Comparison of ENCODE assay signal across 25 cellular contexts in the genomic region with DNA sequence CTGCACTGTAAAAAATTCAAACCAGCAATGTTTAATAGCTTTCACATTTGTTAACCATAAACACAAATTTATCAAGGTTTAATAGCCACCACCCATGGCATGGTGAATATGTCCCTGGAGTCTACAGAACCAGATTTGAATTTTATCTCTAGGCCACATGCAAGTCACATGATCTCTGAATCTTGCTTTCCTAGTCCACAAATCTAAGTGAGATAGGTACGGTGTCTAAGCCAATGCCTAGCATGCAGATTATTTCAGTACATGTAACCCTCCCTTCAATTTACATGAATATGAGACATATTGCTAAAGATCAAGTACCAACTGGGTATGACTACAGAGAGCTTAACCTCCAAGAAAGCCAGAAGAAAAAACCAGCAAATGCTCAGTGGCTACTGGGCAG. TPM values are rescaled to one million over a fixed set of nuclear protein-coding genes. Genes with fewer than 3 reads are reported as not detected.
A peak's percentile ranks its signal among the peaks of the same experiment; 100 is the strongest.
DNase-seq lines count a peak whose midpoint lies in the region; ATAC-seq, FAIRE-seq and TF ChIP-seq lines count a peak whose summit lies in the region.
"Had no signal": no experiment of that assay in that cellular context is flagged by ENCODE, and none has a peak within 500 bp of the region (broad histone marks: within the 10 kb centered on the region; RNA-seq: fewer than 3 reads in every experiment).

No MANE protein-coding gene starts in this region.

- H3K9me1 ChIP-seq in K562 (ENCODE audit: control insufficient read depth, insufficient read depth, low read length): no peaks in the 10 kb centered on the region

- FAIRE-seq in GM12892 (lab: Jason Lieb, UNC) (no peak), K562 (lab: Jason Lieb, UNC) (no peak)
- FAIRE-seq: A549, GM18507 had no signal

- H3K27ac Mint-ChIP-seq in natural killer cell: peak overlapping the region; percentile 67 to 72
- H3K27ac Mint-ChIP-seq in natural killer cell treated with Interleukin-12 subunit alpha and Interleukin-12 subunit beta and Interleukin-15 and Interleukin-18, amount 100 ng/mL, for 72 hours: no peak overlapping the region
- peak overlapping the region in 1 of 9 donors; percentile 12 for H3K27ac Mint-ChIP-seq in naive thymus-derived CD4-positive, alpha-beta T cell
- H3K27ac Mint-ChIP-seq: GM23338, H9 had no signal

- H3K4me1 ChIP-seq in K562 (replicated peaks in 1 of 2; ENCODE audit: control insufficient read depth in 2 of 2, insufficient read depth in 2 of 2, low read length in 2 of 2): no peaks in the 10 kb centered on the region
- peaks cover 22 to 25% of the 10 kb centered on the region in 2 donors for H3K4me1 ChIP-seq in thyroid gland
- H3K4me1 ChIP-seq in naive thymus-derived CD4-positive, alpha-beta T cell (ENCODE audit: control insufficient read depth in 2 of 2, insufficient read depth in 2 of 2, low read length in 2 of 2): peaks cover 0 to 3% of the 10 kb centered on the region in 2 donors
- H3K4me1 ChIP-seq: A549; BLaER1 treated with 17β-estradiol and CSF1 and Interleukin-3, amounts not matched to agents 10 nM and 100 nM had no signal

- H3K36me3 ChIP-seq in K562 (ENCODE audit: control insufficient read depth, insufficient read depth, low read length) (peaks cover 72% of the 10 kb centered on the region), thyroid gland (peaks cover 28 to 32% of the 10 kb centered on the region in 2 donors)
- H3K36me3 ChIP-seq in naive thymus-derived CD4-positive, alpha-beta T cell (ENCODE audit: control insufficient read depth in 2 of 3, insufficient read depth in 3 of 3, low read length in 3 of 3): peaks cover 13 to 67% (median 24%) of the 10 kb centered on the region in 3 experiments

- H3K27me3 ChIP-seq in K562 (ENCODE audit: control insufficient read depth in 2 of 2, insufficient read depth in 2 of 2, low read length in 2 of 2): no peaks in the 10 kb centered on the region
- no peaks in the 10 kb centered on the region for H3K27me3 ChIP-seq in thyroid gland
- H3K27me3 ChIP-seq in naive thymus-derived CD4-positive, alpha-beta T cell (ENCODE audit: control insufficient read depth in 2 of 2, insufficient read depth in 2 of 2, low read length in 2 of 2): no peaks in the 10 kb centered on the region
- H3K27me3 ChIP-seq: BLaER1 treated with 17β-estradiol and CSF1 and Interleukin-3, amounts not matched to agents 10 nM and 100 nM; Peyer's patch had no signal

- no peak for TF ChIP-seq CTCF in natural killer cell (IDR thresholded peaks at IDR 0.05)
- TF ChIP-seq CTCF in K562 (IDR thresholded peaks at IDR 0.05 in 2 of 3, conservative IDR thresholded peaks at IDR 0.05 in 1 of 3; ENCODE audit: insufficient read depth in 2 of 3, low read depth in 1 of 3, low read length in 3 of 3): no peak
- TF ChIP-seq CTCF in thyroid gland (IDR thresholded peaks at IDR 0.05): no peak

- no peaks in the 10 kb centered on the region for H3K9me3 ChIP-seq in K562 (replicated peaks; ENCODE audit: control insufficient read depth, insufficient read depth, low read depth, low read length)
- no peaks in the 10 kb centered on the region for H3K9me3 ChIP-seq in thyroid gland
- H3K9me3 ChIP-seq in naive thymus-derived CD4-positive, alpha-beta T cell (ENCODE audit: control insufficient read depth in 2 of 3, low read length in 3 of 3): no peaks in the 10 kb centered on the region
- H3K9me3 ChIP-seq: Peyer's patch had no signal

- no peak overlapping the region for H3K4me3 ChIP-seq in K562
- H3K4me3 ChIP-seq in thyroid gland (replicated peaks in 1 of 3): no peak overlapping the region
- no peak overlapping the region for H3K4me3 ChIP-seq in naive thymus-derived CD4-positive, alpha-beta T cell (ENCODE audit: low read length)
- H3K4me3 ChIP-seq: A549; BLaER1 treated with 17β-estradiol and CSF1 and Interleukin-3, amounts not matched to agents 10 nM and 100 nM; GM23338; Peyer's patch had no signal

- no peak overlapping the region for H3K9ac ChIP-seq in K562 (ENCODE audit: insufficient read depth in 1 of 2, low read depth in 2 of 2, low read length in 2 of 2)
- H3K9ac ChIP-seq: BLaER1 treated with 17β-estradiol and CSF1 and Interleukin-3, amounts not matched to agents 10 nM and 100 nM; KMS-11 had no signal

- WGBS in K562 (ENCODE audit: insufficient coverage, low coverage, missing lambda C conversion rate): 79% methylated on average over 1 of the region's 1 CpG
- WGBS in thyroid gland, 2 donors: 100% methylated on average over 1 of the region's 1 CpG

- no peaks in the 10 kb centered on the region for H3K27me3 Mint-ChIP-seq in natural killer cell (ENCODE audit: low read depth in 2 of 2)
- no peaks in the 10 kb centered on the region for H3K27me3 Mint-ChIP-seq in natural killer cell treated with Interleukin-12 subunit alpha and Interleukin-12 subunit beta and Interleukin-15 and Interleukin-18, amount 100 ng/mL, for 72 hours
- no peaks in the 10 kb centered on the region for H3K27me3 Mint-ChIP-seq in naive thymus-derived CD4-positive, alpha-beta T cell
- H3K27me3 Mint-ChIP-seq: CD8-positive, alpha-beta memory T cell had no signal

- no peak overlapping the region for H3K4me2 ChIP-seq in K562 (ENCODE audit: insufficient read depth, low read length)
- H3K4me2 ChIP-seq: A549; BLaER1 treated with 17β-estradiol and CSF1 and Interleukin-3, amounts not matched to agents 10 nM and 100 nM; GM23338; KMS-11 had no signal

- TF ChIP-seq POLR2A in GM12892 (IDR thresholded peaks at IDR 0.05; ENCODE audit: low read depth, low read length) (0 out of 2 replicates have a peak, but pooled peaks have one; percentile 17), K562 (conservative IDR thresholded peaks at IDR 0.05) (no peak; the same call in none of the 2 replicates), thyroid gland (IDR thresholded peaks at IDR 0.05) (no peak)

- ATAC-seq in natural killer cell (no peak), K562 (peak; percentile 5; the same call in 1 of the 3 replicates)
- no peak for ATAC-seq in natural killer cell treated with Interleukin-12 subunit alpha and Interleukin-12 subunit beta and Interleukin-15 and Interleukin-18, amount 100 ng/mL, for 72 hours
- ATAC-seq in naive thymus-derived CD4-positive, alpha-beta T cell: no peak
- ATAC-seq: A549, GM23338 had no signal

- in situ Hi-C loops in K562 (cut with MboI): no loop called here

- TF ChIP-seq RAD21 in K562 (CRISPR knock-in tag; conservative IDR thresholded peaks at IDR 0.05 in 1 of 2, IDR thresholded peaks at IDR 0.05 in 1 of 2): no peak

- BruUV-seq in K562 (replicated peaks; lab: Mats Ljungman, UMichigan): no TSS peak

- no peak overlapping the region for H3K4me3 Mint-ChIP-seq in natural killer cell
- no peak overlapping the region for H3K4me3 Mint-ChIP-seq in natural killer cell treated with Interleukin-12 subunit alpha and Interleukin-12 subunit beta and Interleukin-15 and Interleukin-18, amount 100 ng/mL, for 72 hours
- no peak overlapping the region for H3K4me3 Mint-ChIP-seq in naive thymus-derived CD4-positive, alpha-beta T cell
- H3K4me3 Mint-ChIP-seq: CD8-positive, alpha-beta memory T cell; GM23338; H9 had no signal

- no peaks in the 10 kb centered on the region for H4K20me1 ChIP-seq in K562 (replicated peaks; ENCODE audit: control insufficient read depth, insufficient read depth, low read length)

- no peak overlapping the region for H2AFZ ChIP-seq in K562 (ENCODE audit: low read depth, low read length)
- H2AFZ ChIP-seq: GM23338 had no signal

- CTCF ChIA-PET in K562 (lab: Yijun Ruan, JAX; ENCODE audit: low intra/inter-chr PET ratio): no interaction called here
- CTCF ChIA-PET in naive thymus-derived CD4-positive, alpha-beta T cell (lab: Charles Lee): no interaction called here

- intact Hi-C loops in natural killer cell (cut with micrococcal nuclease): no loop called here
- intact Hi-C loops in K562 (cut with micrococcal nuclease): no loop called here
- intact Hi-C loops in thyroid gland (cut with DNase I): no loop called here
- intact Hi-C loops in naive thymus-derived CD4-positive, alpha-beta T cell (cut with micrococcal nuclease): no loop called here

- peaks cover 15% of the 10 kb centered on the region for H3K36me3 Mint-ChIP-seq in natural killer cell
- peaks cover 55% of the 10 kb centered on the region for H3K36me3 Mint-ChIP-seq in natural killer cell treated with Interleukin-12 subunit alpha and Interleukin-12 subunit beta and Interleukin-15 and Interleukin-18, amount 100 ng/mL, for 72 hours
- peaks cover 3 to 68% (median 54%) of the 10 kb centered on the region in 5 donors for H3K36me3 Mint-ChIP-seq in naive thymus-derived CD4-positive, alpha-beta T cell

- no peaks in the 10 kb centered on the region for H3K9me3 Mint-ChIP-seq in natural killer cell
- no peaks in the 10 kb centered on the region for H3K9me3 Mint-ChIP-seq in natural killer cell treated with Interleukin-12 subunit alpha and Interleukin-12 subunit beta and Interleukin-15 and Interleukin-18, amount 100 ng/mL, for 72 hours
- no peaks in the 10 kb centered on the region for H3K9me3 Mint-ChIP-seq in naive thymus-derived CD4-positive, alpha-beta T cell
- H3K9me3 Mint-ChIP-seq: CD8-positive, alpha-beta memory T cell; GM23338; H9 had no signal

- H3K27ac ChIP-seq in K562 (ENCODE audit: extremely low read depth, low read depth, low read length) (no peak overlapping the region), thyroid gland (peak overlapping the region in 2 of 3 donors; percentile 18 to 32)
- no peak overlapping the region for H3K27ac ChIP-seq in naive thymus-derived CD4-positive, alpha-beta T cell (ENCODE audit: low read depth, low read length)
- H3K27ac ChIP-seq: A549; BLaER1 treated with 17β-estradiol and CSF1 and Interleukin-3, amounts not matched to agents 10 nM and 100 nM; KMS-11; Peyer's patch had no signal

- peaks cover 15 to 24% of the 10 kb centered on the region in 2 donors for H3K4me1 Mint-ChIP-seq in natural killer cell
- peaks cover 8 to 18% of the 10 kb centered on the region in 2 donors for H3K4me1 Mint-ChIP-seq in natural killer cell treated with Interleukin-12 subunit alpha and Interleukin-12 subunit beta and Interleukin-15 and Interleukin-18, amount 100 ng/mL, for 72 hours (ENCODE audit: low read depth in 2 of 2)
- H3K4me1 Mint-ChIP-seq in naive thymus-derived CD4-positive, alpha-beta T cell: peaks cover 10 to 59% (median 49%) of the 10 kb centered on the region in 7 donors
- H3K4me1 Mint-ChIP-seq: GM23338, H9 had no signal

- POLR2A ChIA-PET in K562 (lab: Yijun Ruan, JAX): interaction anchor here (0.7 to 1.2 kb wide), 4 partner anchors 12 to 655 kb away, joined by 3 to 5 read pairs (median 4); no protein-coding TSS in a partner anchor
- POLR2A ChIA-PET in naive thymus-derived CD4-positive, alpha-beta T cell (lab: Charles Lee): interaction anchor here (1.4 kb wide), 1 partner anchor 10 kb away, joined by 4 read pairs; a partner anchor contains a TSS

- TF ChIP-seq EP300 in K562 (IDR thresholded peaks at IDR 0.05; ENCODE audit: low read length): no peak

- DNase-seq in natural killer cell (no peak), GM12892 (ENCODE audit: insufficient read length) (no peak), K562 (ENCODE audit: extremely low read depth in 1 of 4, low spot score in 3 of 4) (no peak), thyroid gland (no peak)
- DNase-seq in natural killer cell treated with Interleukin-12 subunit alpha and Interleukin-12 subunit beta and Interleukin-15 and Interleukin-18, amount 100 ng/mL, for 72 hours (ENCODE audit: low spot score): no peak
- DNase-seq in stimulated activated CD4-positive, alpha-beta T cell treated with anti-CD3 and anti-CD28 coated beads, Interleukin-2, amount 100 ng/mL, for 24 hours: no peak
- DNase-seq in naive thymus-derived CD4-positive, alpha-beta T cell: no peak
- DNase-seq: AML-193; CD8-positive, alpha-beta memory T cell; DMS79 treated with DMSO at 0.1 percent for 48 hours; H9; NCI-H1048; NCI-H1417; NCI-H1694; NCI-H2029 treated with DMSO at 0.1 percent for 48 hours; NCI-H446 treated with DMSO at 0.1 percent for 48 hours; NCI-H526; NK-92 treated with Interleukin-12 subunit alpha and Interleukin-12 subunit beta, amount 100 ng/mL, for 24 hours; Peyer's patch; SHP77 treated with DMSO at 0.1 percent for 48 hours had no signal

- peaks cover 30% of the 10 kb centered on the region; the same call in 2 of the 3 replicates for H3K79me2 ChIP-seq in K562 (ENCODE audit: control insufficient read depth, insufficient read depth, low read length)

RNA-seq across cellular contexts. Expression of a gene that starts 10.0 kb away (rescaled TPM):
- 10 to 100 TPM; 50.4 to 63.9 (median 58.2) TPM for total RNA-seq in natural killer cell
- 10 to 100 TPM; 32.9 to 63.1 TPM for total RNA-seq in natural killer cell treated with Interleukin-12 subunit alpha and Interleukin-12 subunit beta and Interleukin-15 and Interleukin-18, amount 100 ng/mL, for 72 hours
- 17.1 TPM for polyA plus RNA-seq in GM12892 (2012; ENCODE audit: missing spikeins)
- 27.7 and 57.5 TPM in 2 replicates for total RNA-seq in K562 (2011; cell fraction: chromatin; rRNA removed; ENCODE audit: low replicate concordance)
- total RNA-seq in K562 (2011; cell fraction: nucleolus; rRNA removed): 17.0 and 21.7 TPM in 2 replicates
- 38.3 and 54.1 TPM in 2 replicates for total RNA-seq in K562 (2011; cell fraction: nucleoplasm; rRNA removed)
- total RNA-seq in K562 (2014; rRNA removed): 32.4 and 36.9 TPM in 2 replicates
- 67.4 and 76.1 TPM in 2 replicates for total RNA-seq in K562 (2014; rRNA removed; fragmentation: Illumina TruSeq; extraction: Trizol)
- 59.4 and 64.1 TPM in 2 replicates for total RNA-seq in K562 (2015; rRNA removed; fragmentation: Illumina TruSeq; extraction: Trizol)
- 69.8 and 72.8 TPM in 2 replicates for total RNA-seq in K562 (2021)
- 51.8 and 54.1 TPM in 2 replicates for polyA plus RNA-seq in K562 (2011; rRNA removed)
- 8.4 and 26.9 TPM in 2 replicates for polyA plus RNA-seq in K562 (2011; cell fraction: cytosol; rRNA removed)
- polyA plus RNA-seq in K562 (2011; cell fraction: nucleus; rRNA removed): 43.7 and 72.4 TPM in 2 replicates
- 36.9 and 43.6 TPM in 2 replicates for polyA plus RNA-seq in K562 (2012)
- 43.7 and 52.3 TPM in 2 replicates for polyA plus RNA-seq in K562 (2014; fragmentation: Illumina TruSeq; extraction: Trizol)
- polyA plus RNA-seq in K562 (2014; fragmentation: Nextera tagmentation; extraction: Ambion mirVana): 10 to 100 TPM; 51.6 to 72.2 TPM
- 33.7 and 35.7 TPM in 2 replicates for polyA plus RNA-seq in K562 (2014; rRNA removed)
- 77.5 and 93.1 TPM in 2 replicates for polyA minus RNA-seq in K562 (2011; rRNA and poly(A)+ RNA removed)
- 20.0 and 25.0 TPM in 2 replicates for polyA minus RNA-seq in K562 (2011; cell fraction: cytosol; rRNA and poly(A)+ RNA removed)
- polyA minus RNA-seq in K562 (2011; cell fraction: nucleus; rRNA and poly(A)+ RNA removed): 35.1 and 73.0 TPM in 2 replicates
- 10 to 100 TPM; 54.9 to 76.2 (median 58.1) TPM for total RNA-seq in thyroid gland
- total RNA-seq in naive thymus-derived CD4-positive, alpha-beta T cell: 10 to 100 TPM; 55.6 to 98.1 (median 80.8) TPM
- polyA plus RNA-seq in naive thymus-derived CD4-positive, alpha-beta T cell: 10 to 100 TPM; 67.6 to 80.5 TPM

RNA-seq across cellular contexts. Expression of a gene that starts 43.0 kb away (rescaled TPM):
- total RNA-seq in natural killer cell (1 to 10 TPM; 1.2 to 1.7 (median 1.2) TPM), K562 (2014; rRNA removed) (0.73 and 1.6 TPM in 2 replicates), K562 (2014; rRNA removed; fragmentation: Illumina TruSeq; extraction: Trizol) (2.1 and 2.4 TPM in 2 replicates), K562 (2015; rRNA removed; fragmentation: Illumina TruSeq; extraction: Trizol) (1.3 and 1.4 TPM in 2 replicates), K562 (2021) (1.2 and 2.0 TPM in 2 replicates), thyroid gland (10 to 100 TPM in 1 of 4 donors, 1 to 10 TPM in 3; 5.3 to 14.2 (median 9.1) TPM)
- total RNA-seq in natural killer cell treated with Interleukin-12 subunit alpha and Interleukin-12 subunit beta and Interleukin-15 and Interleukin-18, amount 100 ng/mL, for 72 hours: 1 to 10 TPM in 1 of 2 donors, under 1 TPM in 1; 0.52 to 1.3 TPM
- polyA plus RNA-seq in GM12892 (2012; ENCODE audit: missing spikeins): 0.47 TPM
- total RNA-seq in K562 (2011; cell fraction: chromatin; rRNA removed; ENCODE audit: low replicate concordance): 1.9 and 3.1 TPM in 2 replicates
- total RNA-seq in K562 (2011; cell fraction: nucleolus; rRNA removed): 2.2 and 3.2 TPM in 2 replicates
- 2.9 and 4.5 TPM in 2 replicates for total RNA-seq in K562 (2011; cell fraction: nucleoplasm; rRNA removed)
- polyA plus RNA-seq in K562 (2011; rRNA removed) (1.6 and 1.9 TPM in 2 replicates), K562 (2014; fragmentation: Illumina TruSeq; extraction: Trizol) (1.9 and 2.1 TPM in 2 replicates), K562 (2014; fragmentation: Nextera tagmentation; extraction: Ambion mirVana) (1 to 10 TPM; 2.0 to 2.3 TPM), K562 (2014; rRNA removed) (1.3 and 1.9 TPM in 2 replicates)
- 0.40 and 0.80 TPM in 2 replicates for polyA plus RNA-seq in K562 (2011; cell fraction: cytosol; rRNA removed)
- polyA plus RNA-seq in K562 (2011; cell fraction: nucleus; rRNA removed): 0.50 and 0.84 TPM in 2 replicates
- 1.3 and 3.4 TPM in 2 replicates for polyA plus RNA-seq in K562 (2012)
- polyA minus RNA-seq in K562 (2011; rRNA and poly(A)+ RNA removed): 1.7 and 3.0 TPM in 2 replicates
- 0.73 and 0.86 TPM in 2 replicates for polyA minus RNA-seq in K562 (2011; cell fraction: cytosol; rRNA and poly(A)+ RNA removed)
- polyA minus RNA-seq in K562 (2011; cell fraction: nucleus; rRNA and poly(A)+ RNA removed): 1.1 and 3.8 TPM in 2 replicates
- 1 to 10 TPM in 2 of 5 experiments, under 1 TPM in 3; 0.11 to 8.2 (median 0.54) TPM for total RNA-seq in naive thymus-derived CD4-positive, alpha-beta T cell
- 1 to 10 TPM; 1.0 to 1.6 TPM for polyA plus RNA-seq in naive thymus-derived CD4-positive, alpha-beta T cell

RNA-seq across cellular contexts. Expression of a gene that starts 44.2 kb away (rescaled TPM):
- total RNA-seq in natural killer cell (10 to 100 TPM; 15.4 to 21.0 (median 16.4) TPM), K562 (2014; rRNA removed) (8.9 and 12.0 TPM in 2 replicates), K562 (2014; rRNA removed; fragmentation: Illumina TruSeq; extraction: Trizol) (13.5 and 14.7 TPM in 2 replicates), K562 (2015; rRNA removed; fragmentation: Illumina TruSeq; extraction: Trizol) (10.3 and 11.0 TPM in 2 replicates), K562 (2021) (9.2 and 10.8 TPM in 2 replicates), thyroid gland (10 to 100 TPM; 33.7 to 49.6 (median 41.8) TPM)
- 10 to 100 TPM; 22.2 to 25.6 TPM for total RNA-seq in natural killer cell treated with Interleukin-12 subunit alpha and Interleukin-12 subunit beta and Interleukin-15 and Interleukin-18, amount 100 ng/mL, for 72 hours
- polyA plus RNA-seq in GM12892 (2012; ENCODE audit: missing spikeins): 15.6 TPM
- 31.5 and 84.0 TPM in 2 replicates for total RNA-seq in K562 (2011; cell fraction: chromatin; rRNA removed; ENCODE audit: low replicate concordance)
- 17.8 and 26.8 TPM in 2 replicates for total RNA-seq in K562 (2011; cell fraction: nucleolus; rRNA removed)
- total RNA-seq in K562 (2011; cell fraction: nucleoplasm; rRNA removed): 41.2 and 45.8 TPM in 2 replicates
- polyA plus RNA-seq in K562 (2011; rRNA removed) (13.6 and 14.0 TPM in 2 replicates), K562 (2014; fragmentation: Illumina TruSeq; extraction: Trizol) (11.5 and 13.1 TPM in 2 replicates), K562 (2014; fragmentation: Nextera tagmentation; extraction: Ambion mirVana) (1 to 10 TPM; 4.6 to 4.9 TPM), K562 (2014; rRNA removed) (10.0 and 11.5 TPM in 2 replicates)
- 3.0 and 5.6 TPM in 2 replicates for polyA plus RNA-seq in K562 (2011; cell fraction: cytosol; rRNA removed)
- 36.2 and 37.7 TPM in 2 replicates for polyA plus RNA-seq in K562 (2011; cell fraction: nucleus; rRNA removed)
- 9.6 and 15.1 TPM in 2 replicates for polyA plus RNA-seq in K562 (2012)
- polyA minus RNA-seq in K562 (2011; rRNA and poly(A)+ RNA removed): 19.0 and 29.5 TPM in 2 replicates
- 4.7 and 5.1 TPM in 2 replicates for polyA minus RNA-seq in K562 (2011; cell fraction: cytosol; rRNA and poly(A)+ RNA removed)
- 18.6 and 33.8 TPM in 2 replicates for polyA minus RNA-seq in K562 (2011; cell fraction: nucleus; rRNA and poly(A)+ RNA removed)
- 10 to 100 TPM; 14.0 to 23.2 (median 20.8) TPM for total RNA-seq in naive thymus-derived CD4-positive, alpha-beta T cell
- 1 to 10 TPM; 5.5 to 7.2 TPM for polyA plus RNA-seq in naive thymus-derived CD4-positive, alpha-beta T cell

Comparison
In these comparisons a context has a peak if more than half of its experiments do, and no peak if none do; other contexts are left out.
1. H3K27ac Mint-ChIP-seq: peak in natural killer cell (2 of 2); none in natural killer cell treated with Interleukin-12 subunit alpha and Interleukin-12 subunit beta and Interleukin-15 and Interleukin-18, amount 100 ng/mL, for 72 hours (0 of 2).
2. H3K27ac ChIP-seq: peak in thyroid gland (2 of 3); none in K562 (single experiment) and naive thymus-derived CD4-positive, alpha-beta T cell (single experiment).